19 cellular contexts compared by ENCODE assay signal in genomic region chr5:43802651-43803050, GRCh38.
DNase-seq lines count a peak whose midpoint lies in the region; ATAC-seq, FAIRE-seq and TF ChIP-seq lines count a peak whose summit lies in the region.
"Had no signal": no experiment of that assay in that cellular context is flagged by ENCODE, and none has a peak within 500 bp of the region (broad histone marks: within the 10 kb centered on the region; RNA-seq: fewer than 3 reads in every experiment).

No MANE protein-coding gene starts in this region.

- H3K36me3 Mint-ChIP-seq in MCF 10A (ENCODE audit: insufficient read depth, unreplicated experiment) = no peaks in the 10 kb centered on the region
- H3K36me3 Mint-ChIP-seq in activated CD4-positive, alpha-beta memory T cell treated with anti-CD3 and anti-CD28 coated beads for 36 hours = no peaks in the 10 kb centered on the region
- H3K36me3 Mint-ChIP-seq: CD8-positive, alpha-beta memory T cell had no signal

- no peak overlapping the region for H2AFZ ChIP-seq in mammary epithelial cell (ENCODE audit: low read depth, low read length)
- H2AFZ ChIP-seq in keratinocyte (ENCODE audit: control insufficient read depth, low read length) = no peak overlapping the region

- no TSS peak for BruUV-seq in MCF 10A (replicated peaks; lab: Mats Ljungman, UMichigan)
- no TSS peak for BruUV-seq in mammary epithelial cell (replicated peaks; lab: Mats Ljungman, UMichigan)

- no peak for DNase-seq in MCF 10A (ENCODE audit: unreplicated experiment)
- DNase-seq in breast epithelium (ENCODE audit: low spot score in 2 of 2) = no peak
- DNase-seq in mammary epithelial cell = peak; percentile 4
- DNase-seq in keratinocyte (ENCODE audit: low read depth, low spot score) = no peak
- no peak for DNase-seq in activated CD4-positive, alpha-beta memory T cell treated with anti-CD3 and anti-CD28 coated beads for 36 hours
- DNase-seq in hippocampal formation (lab: John Stamatoyannopoulos, UW) = no peak
- DNase-seq in adrenal gland = no peak
- DNase-seq: CD8-positive, alpha-beta memory T cell; DMS79 treated with DMSO at 0.1 percent for 48 hours; NCI-H1092; NCI-H1694; NCI-H2227 treated with DMSO at 0.1 percent for 48 hours; NCI-H524 treated with DMSO at 0.1 percent for 48 hours; SJCRH30 had no signal

- H3K27me3 ChIP-seq in breast epithelium = no peaks in the 10 kb centered on the region
- no peaks in the 10 kb centered on the region for H3K27me3 ChIP-seq in mammary epithelial cell (ENCODE audit: insufficient read depth, low read length)
- no peaks in the 10 kb centered on the region for H3K27me3 ChIP-seq in keratinocyte (ENCODE audit: control insufficient read depth, extremely low read depth, insufficient read depth, low read length)
- no peaks in the 10 kb centered on the region for H3K27me3 ChIP-seq in adrenal gland
- H3K27me3 ChIP-seq: BLaER1 treated with 17β-estradiol and CSF1 and Interleukin-3, amounts not matched to agents 10 nM and 100 nM; SJCRH30 had no signal

- no peaks in the 10 kb centered on the region for H3K79me2 ChIP-seq in mammary epithelial cell (ENCODE audit: insufficient read depth, low read length)
- no peaks in the 10 kb centered on the region for H3K79me2 ChIP-seq in keratinocyte (ENCODE audit: control insufficient read depth, insufficient read depth, low read length)

- H3K27ac Mint-ChIP-seq in MCF 10A (ENCODE audit: low read depth, unreplicated experiment) = peak overlapping the region; percentile 10
- no peak overlapping the region for H3K27ac Mint-ChIP-seq in activated CD4-positive, alpha-beta memory T cell treated with anti-CD3 and anti-CD28 coated beads for 36 hours
- H3K27ac Mint-ChIP-seq: CD8-positive, alpha-beta memory T cell had no signal

- H3K4me2 ChIP-seq in mammary epithelial cell (ENCODE audit: insufficient read depth, low read depth, low read length) (peak overlapping the region; percentile 10), keratinocyte (ENCODE audit: control insufficient read depth, extremely low read depth, insufficient read depth, low read depth, low read length) (peak overlapping the region; percentile 18)
- H3K4me2 ChIP-seq: KMS-11 had no signal

- H3K9me3 ChIP-seq in breast epithelium (no peaks in the 10 kb centered on the region), mammary epithelial cell (replicated peaks; ENCODE audit: insufficient read depth, low read length) (no peaks in the 10 kb centered on the region), keratinocyte (ENCODE audit: control insufficient read depth, low read depth, low read length) (no peaks in the 10 kb centered on the region), adrenal gland (replicated peaks in 1 of 3) (no peaks in the 10 kb centered on the region)
- H3K9me3 ChIP-seq: BLaER1 treated with 17β-estradiol and CSF1 and Interleukin-3, amounts not matched to agents 10 nM and 100 nM; SJCRH30 had no signal

- dilution Hi-C loops in mammary epithelial cell (cut with HindIII; ENCODE audit: low sequenced_read_pairs) = no loop called here
- dilution Hi-C loops in keratinocyte (cut with MboI; ENCODE audit: extremely low pct_ligation_motif_present, low sequenced_read_pairs) = no loop called here

- TF ChIP-seq POLR2A in breast epithelium (IDR thresholded peaks at IDR 0.05) (no peak), adrenal gland (IDR thresholded peaks at IDR 0.05) (no peak)

- no peaks in the 10 kb centered on the region for H3K9me1 ChIP-seq in keratinocyte (ENCODE audit: control insufficient read depth, extremely low read depth, insufficient read depth, low read length)

- FAIRE-seq in keratinocyte (lab: Jason Lieb, UNC) = no peak
- FAIRE-seq: A204.1 had no signal

- no peak overlapping the region for H3K4me3 ChIP-seq in breast epithelium
- H3K4me3 ChIP-seq in mammary epithelial cell (replicated peaks in 1 of 3; ENCODE audit: insufficient read depth in 1 of 3, low read depth in 2 of 3, low read length in 3 of 3) = no peak overlapping the region
- H3K4me3 ChIP-seq in keratinocyte (ENCODE audit: control insufficient read depth in 2 of 3, extremely low read depth in 1 of 3, insufficient read depth in 2 of 3, low read depth in 1 of 3, low read length in 3 of 3) = no peak overlapping the region
- no peak overlapping the region for H3K4me3 ChIP-seq in adrenal gland
- H3K4me3 ChIP-seq: BLaER1 treated with 17β-estradiol and CSF1 and Interleukin-3, amounts not matched to agents 10 nM and 100 nM; SJCRH30 had no signal

- TF ChIP-seq CTCF in MCF 10A (IDR thresholded peaks at IDR 0.05; ENCODE audit: unreplicated experiment) (no peak), breast epithelium (IDR thresholded peaks at IDR 0.05) (no peak), mammary epithelial cell (conservative IDR thresholded peaks at IDR 0.05 in 1 of 2, IDR thresholded peaks at IDR 0.05 in 1 of 2; ENCODE audit: extremely low read depth in 1 of 2, insufficient read depth in 1 of 2, low read depth in 1 of 2, low read length in 2 of 2) (no peak), keratinocyte (optimal IDR thresholded peaks at IDR 0.05 in 1 of 3, IDR thresholded peaks at IDR 0.05 in 1 of 3, conservative IDR thresholded peaks at IDR 0.05 in 1 of 3; ENCODE audit: extremely low read depth in 1 of 3, insufficient read depth in 2 of 3, low read length in 3 of 3) (no peak), adrenal gland (IDR thresholded peaks at IDR 0.05) (no peak)

- in situ Hi-C loops in mammary epithelial cell (cut with MboI; ENCODE audit: low sequenced_read_pairs in 2 of 2) = no loop called here

- no peaks in the 10 kb centered on the region for H3K4me1 ChIP-seq in breast epithelium
- peaks cover 11% of the 10 kb centered on the region for H3K4me1 ChIP-seq in mammary epithelial cell (ENCODE audit: insufficient read depth, low read length)
- peaks cover 13% of the 10 kb centered on the region for H3K4me1 ChIP-seq in keratinocyte (ENCODE audit: control insufficient read depth, extremely low read depth, insufficient read depth, low read length)
- no peaks in the 10 kb centered on the region for H3K4me1 ChIP-seq in adrenal gland (replicated peaks in 1 of 2)
- H3K4me1 ChIP-seq: SJCRH30 had no signal

- no peak for ATAC-seq in GM19035 (IDR thresholded peaks at IDR 0.05; ENCODE audit: unreplicated experiment)

- no peaks in the 10 kb centered on the region for H3K9me3 Mint-ChIP-seq in MCF 10A (ENCODE audit: unreplicated experiment)
- H3K9me3 Mint-ChIP-seq in activated CD4-positive, alpha-beta memory T cell treated with anti-CD3 and anti-CD28 coated beads for 36 hours = peaks cover 3% of the 10 kb centered on the region

- H3K4me3 Mint-ChIP-seq in MCF 10A (ENCODE audit: unreplicated experiment) = no peak overlapping the region
- H3K4me3 Mint-ChIP-seq in activated CD4-positive, alpha-beta memory T cell treated with anti-CD3 and anti-CD28 coated beads for 36 hours = no peak overlapping the region
- H3K4me3 Mint-ChIP-seq: CD8-positive, alpha-beta memory T cell had no signal

- H4K20me1 ChIP-seq in mammary epithelial cell (ENCODE audit: insufficient read depth, low read length) (no peaks in the 10 kb centered on the region), keratinocyte (ENCODE audit: control insufficient read depth, extremely low read depth, insufficient read depth, low read length) (no peaks in the 10 kb centered on the region)
- H4K20me1 ChIP-seq: BLaER1 treated with 17β-estradiol and CSF1 and Interleukin-3, amounts not matched to agents 10 nM and 100 nM had no signal

- CTCF ChIA-PET in MCF 10A (lab: Yijun Ruan, JAX) (no interaction called here), mammary epithelial cell (lab: Charles Lee; ENCODE audit: low non-redundant PET) (no interaction called here)
- CTCF ChIA-PET in activated CD4-positive, alpha-beta memory T cell treated with anti-CD3 and anti-CD28 coated beads for 36 hours (lab: Charles Lee) = no interaction called here

- no peaks in the 10 kb centered on the region for H3K36me3 ChIP-seq in breast epithelium
- H3K36me3 ChIP-seq in mammary epithelial cell (ENCODE audit: insufficient read depth, low read length) = no peaks in the 10 kb centered on the region
- H3K36me3 ChIP-seq in keratinocyte (ENCODE audit: control insufficient read depth in 2 of 2, extremely low read depth in 1 of 2, insufficient read depth in 2 of 2, low read length in 2 of 2) = no peaks in the 10 kb centered on the region
- no peaks in the 10 kb centered on the region for H3K36me3 ChIP-seq in adrenal gland (replicated peaks in 1 of 2)
- H3K36me3 ChIP-seq: BLaER1 treated with 17β-estradiol and CSF1 and Interleukin-3, amounts not matched to agents 10 nM and 100 nM; SJCRH30 had no signal

- POLR2A ChIA-PET in MCF 10A (lab: Yijun Ruan, JAX) = no interaction called here
- POLR2A ChIA-PET in activated CD4-positive, alpha-beta memory T cell treated with anti-CD3 and anti-CD28 coated beads for 36 hours (lab: Charles Lee) = no interaction called here

- H3K27ac ChIP-seq in breast epithelium (no peak overlapping the region), mammary epithelial cell (ENCODE audit: insufficient read depth, low read depth, low read length) (no peak overlapping the region), keratinocyte (ENCODE audit: control insufficient read depth, insufficient read depth, low read length) (peak overlapping the region; percentile 55), adrenal gland (no peak overlapping the region)
- H3K27ac ChIP-seq: BLaER1 treated with 17β-estradiol and CSF1 and Interleukin-3, amounts not matched to agents 10 nM and 100 nM; KMS-11; RWPE1; SJCRH30 had no signal

- H3K4me1 Mint-ChIP-seq in MCF 10A (ENCODE audit: insufficient read depth, unreplicated experiment) = peaks cover 12% of the 10 kb centered on the region
- H3K4me1 Mint-ChIP-seq in activated CD4-positive, alpha-beta memory T cell treated with anti-CD3 and anti-CD28 coated beads for 36 hours (ENCODE audit: low read depth) = no peaks in the 10 kb centered on the region
- H3K4me1 Mint-ChIP-seq: CD8-positive, alpha-beta memory T cell had no signal

- H3K9ac ChIP-seq in mammary epithelial cell (ENCODE audit: insufficient read depth, low read length) (no peak overlapping the region), keratinocyte (ENCODE audit: control insufficient read depth, extremely low read depth, insufficient read depth, low read length) (no peak overlapping the region)
- H3K9ac ChIP-seq: BLaER1 treated with 17β-estradiol and CSF1 and Interleukin-3, amounts not matched to agents 10 nM and 100 nM; KMS-11 had no signal

- H3K27me3 Mint-ChIP-seq in MCF 10A (ENCODE audit: insufficient read depth, unreplicated experiment) = no peaks in the 10 kb centered on the region
- H3K27me3 Mint-ChIP-seq in activated CD4-positive, alpha-beta memory T cell treated with anti-CD3 and anti-CD28 coated beads for 36 hours = no peaks in the 10 kb centered on the region

- 96% methylated on average over 3 of the region's 3 CpGs for WGBS in mammary epithelial cell (ENCODE audit: low coverage, missing lambda C conversion rate)
- WGBS in adrenal gland, 4 donors = 64 to 73% (median 68%) methylated on average over 3 of the region's 3 CpGs

- intact Hi-C loops in MCF 10A (cut with micrococcal nuclease) (no loop called here), breast epithelium (cut with DNase I; ENCODE audit: low total_unique reads) (no loop called here), mammary epithelial cell (cut with micrococcal nuclease) (no loop called here), adrenal gland (cut with DNase I) (no loop called here)
- intact Hi-C loops in activated CD4-positive, alpha-beta memory T cell treated with anti-CD3 and anti-CD28 coated beads for 36 hours (cut with micrococcal nuclease) = no loop called here
